In the genomic region with DNA sequence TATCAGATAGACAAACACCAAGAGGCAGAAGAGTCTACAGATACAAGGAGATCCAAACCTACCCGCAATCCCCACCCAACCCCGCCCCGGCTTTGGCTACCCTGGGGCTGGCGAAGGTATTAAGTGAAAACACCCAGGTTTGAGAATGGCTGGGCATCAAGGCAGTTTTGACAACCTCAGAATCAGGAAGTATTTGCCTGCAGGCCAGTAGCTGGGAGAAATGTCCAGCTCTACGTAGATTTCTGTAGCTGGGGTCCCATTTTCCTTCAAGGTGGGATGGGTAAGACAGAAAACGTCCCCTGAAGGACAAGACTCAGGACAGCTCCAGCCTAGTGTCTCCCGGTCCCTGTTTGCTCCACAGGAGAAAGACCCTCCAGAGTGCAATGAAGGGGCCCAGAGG, we compare ENCODE assay signal across 6 cellular contexts.
"Had no signal": no experiment of that assay in that cellular context is flagged by ENCODE, and none has a peak within 500 bp of the region (broad histone marks: within the 10 kb centered on the region; RNA-seq: fewer than 3 reads in every experiment).

No MANE protein-coding gene starts in this region.

- DNase-seq: IMR-90, KG1 had no signal

- H3K27ac ChIP-seq: HL-60 had no signal

- H3K36me3 Mint-ChIP-seq: IgD-negative memory B cell had no signal

- H3K27me3 Mint-ChIP-seq: IgD-negative memory B cell had no signal

- H3K4me3 ChIP-seq: K562 had no signal

- H3K27ac Mint-ChIP-seq: IgD-negative memory B cell had no signal

- ATAC-seq: HepG2, K562 had no signal

- H3K4me1 Mint-ChIP-seq: IgD-negative memory B cell had no signal

- H3K4me3 Mint-ChIP-seq: IgD-negative memory B cell had no signal
